In genomic region chr18:27185025-27185763, GRCh38 we compare ENCODE assay signal across 8 cellular contexts. TPM values are rescaled to one million over a fixed set of nuclear protein-coding genes. Genes with fewer than 3 reads are reported as not detected.
A peak's percentile ranks its signal among the peaks of the same experiment; 100 is the strongest.
DNase-seq lines count a peak whose midpoint lies in the region; ATAC-seq and TF ChIP-seq lines count a peak whose summit lies in the region.

Gene CHST9 (minus strand): TSS chr18:27185308. CDS start chr18:27142809, 42,499 bp downstream.

- POLR2A ChIA-PET in MCF 10A (lab: Yijun Ruan, JAX) = no interaction called here
- POLR2A ChIA-PET in activated CD8-positive, alpha-beta T cell treated with anti-CD3 and anti-CD28 coated beads for 36 hours (lab: Charles Lee) = no interaction called here

- no TSS peak for BruUV-seq in MCF 10A (replicated peaks; lab: Mats Ljungman, UMichigan)

- no peak within 1 kb of the TSS for H3K27ac Mint-ChIP-seq in MCF 10A (ENCODE audit: low read depth, unreplicated experiment)
- H3K27ac Mint-ChIP-seq in type B pancreatic cell = peak within 1 kb of the TSS; percentile 52
- H3K27ac Mint-ChIP-seq in activated CD8-positive, alpha-beta T cell treated with anti-CD3 and anti-CD28 coated beads for 36 hours = no peak within 1 kb of the TSS

- CTCF ChIA-PET in MCF 10A (lab: Yijun Ruan, JAX) = no interaction called here
- CTCF ChIA-PET in activated CD8-positive, alpha-beta T cell treated with anti-CD3 and anti-CD28 coated beads for 36 hours (lab: Charles Lee) = no interaction called here

- H3K4me1 Mint-ChIP-seq in MCF 10A (ENCODE audit: insufficient read depth, unreplicated experiment) (peaks cover 5% of the 10 kb centered on the region), type B pancreatic cell (ENCODE audit: unreplicated experiment) (peaks cover 18% of the 10 kb centered on the region)
- H3K4me1 Mint-ChIP-seq in activated CD8-positive, alpha-beta T cell treated with anti-CD3 and anti-CD28 coated beads for 36 hours (ENCODE audit: low read depth) = no peaks in the 10 kb centered on the region

- H3K36me3 Mint-ChIP-seq in MCF 10A (ENCODE audit: insufficient read depth, unreplicated experiment) (no peaks in the 10 kb centered on the region), type B pancreatic cell (no peaks in the 10 kb centered on the region)
- H3K36me3 Mint-ChIP-seq in activated CD8-positive, alpha-beta T cell treated with anti-CD3 and anti-CD28 coated beads for 36 hours (ENCODE audit: low read depth) = peaks cover 2% of the 10 kb centered on the region

- H3K27me3 Mint-ChIP-seq in MCF 10A (ENCODE audit: insufficient read depth, unreplicated experiment) = peaks cover 70% of the 10 kb centered on the region
- H3K27me3 Mint-ChIP-seq in type B pancreatic cell = peaks cover 46% of the 10 kb centered on the region
- peaks cover 22% of the 10 kb centered on the region for H3K27me3 Mint-ChIP-seq in activated CD8-positive, alpha-beta T cell treated with anti-CD3 and anti-CD28 coated beads for 36 hours

- H3K9me3 Mint-ChIP-seq in MCF 10A (ENCODE audit: unreplicated experiment) = no peaks in the 10 kb centered on the region
- H3K9me3 Mint-ChIP-seq in type B pancreatic cell = no peaks in the 10 kb centered on the region
- no peaks in the 10 kb centered on the region for H3K9me3 Mint-ChIP-seq in activated CD8-positive, alpha-beta T cell treated with anti-CD3 and anti-CD28 coated beads for 36 hours

- TF ChIP-seq CTCF in MCF 10A (IDR thresholded peaks at IDR 0.05; ENCODE audit: unreplicated experiment) (no peak), type B pancreatic cell (conservative IDR thresholded peaks at IDR 0.05) (no peak)
- TF ChIP-seq CTCF in activated CD8-positive, alpha-beta T cell treated with anti-CD3 and anti-CD28 coated beads for 36 hours (IDR thresholded peaks at IDR 0.05) = no peak

- ATAC-seq in left lobe of liver = peak; percentile 91
- no peak for ATAC-seq in activated CD8-positive, alpha-beta T cell treated with anti-CD3 and anti-CD28 coated beads for 36 hours

- H3K4me3 Mint-ChIP-seq in MCF 10A (ENCODE audit: unreplicated experiment) (peak within 1 kb of the TSS; percentile 69), type B pancreatic cell (peak within 1 kb of the TSS; percentile 92)
- H3K4me3 Mint-ChIP-seq in activated CD8-positive, alpha-beta T cell treated with anti-CD3 and anti-CD28 coated beads for 36 hours = no peak within 1 kb of the TSS

- peak; percentile 31 for DNase-seq in DMS 273 (lab: John Stamatoyannopoulos, UW; ENCODE audit: unreplicated experiment)
- DNase-seq in DMS 273 treated with DMSO at 0.1 percent for 48 hours (lab: John Stamatoyannopoulos, UW) = no peak
- DNase-seq in MCF 10A (ENCODE audit: unreplicated experiment) = no peak
- DNase-seq in left lobe of liver (ENCODE audit: low spot score) = peak; percentile 79
- DNase-seq in type B pancreatic cell (ENCODE audit: extremely low spot score, unreplicated experiment) = no peak
- no peak for DNase-seq in CD1c-positive myeloid dendritic cell (ENCODE audit: extremely low spot score)
- no peak for DNase-seq in activated CD8-positive, alpha-beta T cell treated with anti-CD3 and anti-CD28 coated beads for 36 hours
- no peak for DNase-seq in dedifferentiated amniotic fluid mesenchymal stem cell (ENCODE audit: extremely low spot score)

- intact Hi-C loops in MCF 10A (cut with micrococcal nuclease) = no loop called here
- intact Hi-C loops in activated CD8-positive, alpha-beta T cell treated with anti-CD3 and anti-CD28 coated beads for 36 hours (cut with micrococcal nuclease) = no loop called here

RNA-seq across cellular contexts. Expression of gene CHST9, which starts in this region (rescaled TPM):
- total RNA-seq in MCF 10A (2022) (not detected in 2 replicates), left lobe of liver (3.1 TPM), type B pancreatic cell (ENCODE audit: low replicate concordance) (8.0 and 9.9 TPM in 2 replicates)
- total RNA-seq in activated CD8-positive, alpha-beta T cell treated with anti-CD3 and anti-CD28 coated beads for 36 hours = not detected

Comparison
In these comparisons a context has a peak if more than half of its experiments do, and no peak if none do; other contexts are left out.
1. DNase-seq: peak in DMS 273 (single experiment) and left lobe of liver (single experiment); none in DMS 273 treated with DMSO at 0.1 percent for 48 hours (single experiment), MCF 10A (single experiment), type B pancreatic cell (single experiment), CD1c-positive myeloid dendritic cell (single experiment), activated CD8-positive, alpha-beta T cell treated with anti-CD3 and anti-CD28 coated beads for 36 hours (single experiment) and dedifferentiated amniotic fluid mesenchymal stem cell (single experiment).